Comparison of ENCODE assay signal across 26 cellular contexts in the genomic region with DNA sequence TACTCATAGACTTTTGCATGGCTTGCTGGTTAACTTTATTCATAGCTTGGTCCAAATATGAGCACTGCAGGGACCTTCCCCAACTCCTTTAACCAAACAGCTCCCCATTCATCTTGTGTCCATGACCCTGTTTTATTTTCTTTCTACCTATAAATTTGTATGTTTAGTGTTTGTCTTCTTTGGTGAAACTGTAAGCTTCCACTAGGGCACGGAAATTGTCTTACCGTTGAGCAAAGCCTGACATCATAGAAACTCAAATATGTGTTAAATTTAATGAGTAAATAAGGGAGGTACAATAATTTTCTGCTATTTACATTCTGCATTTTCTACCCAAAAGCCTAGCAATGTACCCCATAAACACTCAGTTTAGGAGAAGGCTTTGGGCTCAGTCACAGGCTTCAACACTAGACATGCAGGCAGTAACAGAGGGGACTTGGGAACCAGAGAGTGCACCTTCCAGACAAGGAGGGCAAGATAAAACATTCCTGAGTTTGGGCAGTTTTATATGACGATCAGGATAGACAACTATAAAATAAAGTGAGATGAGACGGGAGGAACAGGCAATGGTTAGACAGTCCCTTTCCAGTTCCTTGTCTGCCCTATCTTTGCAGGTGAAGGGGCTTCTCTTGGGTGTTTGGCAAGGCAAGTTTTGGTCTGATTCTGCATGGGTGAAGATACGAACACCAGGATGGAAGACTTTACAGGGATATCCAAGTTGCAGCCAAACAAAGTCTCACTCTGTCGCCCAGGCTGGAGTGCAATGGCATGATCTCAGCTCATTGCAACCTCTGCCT. TPM values are rescaled to one million over a fixed set of nuclear protein-coding genes. Genes with fewer than 3 reads are reported as not detected.
DNase-seq lines count a peak whose midpoint lies in the region; ATAC-seq and TF ChIP-seq lines count a peak whose summit lies in the region.
"Had no signal": no experiment of that assay in that cellular context is flagged by ENCODE, and none has a peak within 500 bp of the region (broad histone marks: within the 10 kb centered on the region; RNA-seq: fewer than 3 reads in every experiment).

No MANE protein-coding gene starts in this region.

- peaks cover 62% of the 10 kb centered on the region for H3K4me1 Mint-ChIP-seq in activated CD8-positive, alpha-beta T cell treated with anti-CD3 and anti-CD28 coated beads, Interleukin-2, amount 10 ng/mL, durations not matched to agents 7 days and 5 days (ENCODE audit: low read depth)
- peaks cover 45% of the 10 kb centered on the region for H3K4me1 Mint-ChIP-seq in activated CD8-positive, alpha-beta T cell treated with anti-CD3 and anti-CD28 coated beads for 36 hours (ENCODE audit: low read depth)
- peaks cover 11% of the 10 kb centered on the region for H3K4me1 Mint-ChIP-seq in endodermal cell

- no peaks in the 10 kb centered on the region for H3K36me3 ChIP-seq in OCI-LY1 (ENCODE audit: insufficient read depth, low read length)
- H3K36me3 ChIP-seq in endodermal cell (ENCODE audit: control insufficient read depth, insufficient read depth, low read length): no peaks in the 10 kb centered on the region
- H3K36me3 ChIP-seq: brain microvascular endothelial cell, esophagus squamous epithelium, gastroesophageal sphincter, lower lobe of right lung, spleen, tibial artery had no signal

- H3F3A ChIP-seq in OCI-LY1 (ENCODE audit: insufficient read depth, low read length): no peaks in the 10 kb centered on the region

- H3K9me2 ChIP-seq in OCI-LY1 (ENCODE audit: low read depth, low read length): no peaks in the 10 kb centered on the region

- peaks cover 1% of the 10 kb centered on the region for H3K36me3 Mint-ChIP-seq in activated CD8-positive, alpha-beta T cell treated with anti-CD3 and anti-CD28 coated beads, Interleukin-2, amount 10 ng/mL, durations not matched to agents 7 days and 5 days (ENCODE audit: low read depth)
- H3K36me3 Mint-ChIP-seq in activated CD8-positive, alpha-beta T cell treated with anti-CD3 and anti-CD28 coated beads for 36 hours (ENCODE audit: low read depth): no peaks in the 10 kb centered on the region
- H3K36me3 Mint-ChIP-seq in endodermal cell (ENCODE audit: low read depth): no peaks in the 10 kb centered on the region

- H4K20me1 ChIP-seq in OCI-LY1 (ENCODE audit: insufficient read depth, low read length): no peaks in the 10 kb centered on the region

- H3K27ac ChIP-seq in OCI-LY1 (ENCODE audit: low read depth, low read length, poor library complexity, severe bottlenecking): peak overlapping the region; percentile 51
- H3K27ac ChIP-seq in endodermal cell (ENCODE audit: low read depth, low read length): no peak overlapping the region
- H3K27ac ChIP-seq: brain microvascular endothelial cell, esophagus squamous epithelium, gastroesophageal sphincter, HL-60, lower lobe of right lung, RWPE1, tibial artery had no signal

- in situ Hi-C loops in KBM-7 (cut with MboI; ENCODE audit: low pct_unique_long_range_greater_than_20kb, low sequenced_read_pairs): no loop called here

- TF ChIP-seq CTCF in activated CD8-positive, alpha-beta T cell treated with anti-CD3 and anti-CD28 coated beads for 36 hours (IDR thresholded peaks at IDR 0.05): no peak
- TF ChIP-seq CTCF in OCI-LY1 (IDR thresholded peaks at IDR 0.05; ENCODE audit: low read length) (peak; percentile 6; the same call in 1 of the 2 replicates), endodermal cell (conservative IDR thresholded peaks at IDR 0.05) (no peak), subcutaneous adipose tissue (IDR thresholded peaks at IDR 0.05; ENCODE audit: low read depth) (peak; percentile 76)

- no peaks in the 10 kb centered on the region for H3K79me2 ChIP-seq in OCI-LY1 (ENCODE audit: insufficient read depth, low read length)

- H3K4me3 ChIP-seq in OCI-LY1 (ENCODE audit: low read depth, low read length, poor library complexity, severe bottlenecking) (no peak overlapping the region), endodermal cell (ENCODE audit: low read length) (no peak overlapping the region)
- H3K4me3 ChIP-seq: esophagus squamous epithelium, gastroesophageal sphincter, lower lobe of right lung, spleen, tibial artery had no signal

- H3K9me3 ChIP-seq in OCI-LY1 (ENCODE audit: low read length) (no peaks in the 10 kb centered on the region), endodermal cell (ENCODE audit: control insufficient read depth, low read length) (no peaks in the 10 kb centered on the region)
- H3K9me3 ChIP-seq: esophagus squamous epithelium, gastroesophageal sphincter, lower lobe of right lung, spleen, tibial artery had no signal

- no peaks in the 10 kb centered on the region for H3K9me3 Mint-ChIP-seq in activated CD8-positive, alpha-beta T cell treated with anti-CD3 and anti-CD28 coated beads, Interleukin-2, amount 10 ng/mL, durations not matched to agents 7 days and 5 days (ENCODE audit: insufficient read depth)
- H3K9me3 Mint-ChIP-seq in activated CD8-positive, alpha-beta T cell treated with anti-CD3 and anti-CD28 coated beads for 36 hours: no peaks in the 10 kb centered on the region
- H3K9me3 Mint-ChIP-seq in endodermal cell: no peaks in the 10 kb centered on the region
- H3K9me3 Mint-ChIP-seq: activated T-helper 2 cell treated with anti-CD3 and anti-CD28 coated beads, Interferon-gamma antibody, Interleukin-2, Interleukin-4, amounts not matched to agents 10 μg/mL and 5 μg/mL and 100 μg/mL, durations not matched to agents 14 hours and 24 hours and 36 hours had no signal

- H3K4me1 ChIP-seq in OCI-LY1 (ENCODE audit: insufficient read depth, low read length, severe bottlenecking): peaks cover 60% of the 10 kb centered on the region
- no peaks in the 10 kb centered on the region for H3K4me1 ChIP-seq in endodermal cell (ENCODE audit: control insufficient read depth, insufficient read depth, low read length)
- H3K4me1 ChIP-seq: tibial artery had no signal

- WGBS in endodermal cell (ENCODE audit: insufficient coverage in 1 of 2, insufficient read length in 1 of 2), 2 experiments: 90 to 98% methylated on average over 4 to 6 of the region's 6 CpGs

- no peak overlapping the region for H2AFZ ChIP-seq in OCI-LY1 (ENCODE audit: low read length)

- CTCF ChIA-PET in activated CD8-positive, alpha-beta T cell treated with anti-CD3 and anti-CD28 coated beads, Interleukin-2, amount 10 ng/mL, durations not matched to agents 7 days and 5 days (lab: Charles Lee): interaction anchor here (1.1 to 1.8 kb wide), 3 partner anchors 12 to 276 kb away, joined by 3 to 6 read pairs (median 4); no protein-coding TSS in a partner anchor
- CTCF ChIA-PET in activated CD8-positive, alpha-beta T cell treated with anti-CD3 and anti-CD28 coated beads for 36 hours (lab: Charles Lee): interaction anchor here (0.8 kb wide), 1 partner anchor 39 kb away, joined by 3 read pairs; no protein-coding TSS in a partner anchor

- POLR2A ChIA-PET in activated CD8-positive, alpha-beta T cell treated with anti-CD3 and anti-CD28 coated beads, Interleukin-2, amount 10 ng/mL, durations not matched to agents 7 days and 5 days (lab: Charles Lee): interaction anchor here (0.7 to 1.0 kb wide), 2 partner anchors 46 to 90 kb away, joined by 3 read pairs; partner anchors contain the start of gene ZNF217
- POLR2A ChIA-PET in activated CD8-positive, alpha-beta T cell treated with anti-CD3 and anti-CD28 coated beads for 36 hours (lab: Charles Lee): no interaction called here

- intact Hi-C loops in activated CD8-positive, alpha-beta T cell treated with anti-CD3 and anti-CD28 coated beads for 36 hours (cut with micrococcal nuclease): no loop called here

- ATAC-seq in activated CD8-positive, alpha-beta T cell treated with anti-CD3 and anti-CD28 coated beads, Interleukin-2, amount 10 ng/mL, durations not matched to agents 7 days and 5 days: no peak
- no peak for ATAC-seq in activated CD8-positive, alpha-beta T cell treated with anti-CD3 and anti-CD28 coated beads for 36 hours
- ATAC-seq in HG02759 (IDR thresholded peaks at IDR 0.05; ENCODE audit: unreplicated experiment) (no peak), GM21423 (IDR thresholded peaks at IDR 0.05; ENCODE audit: unreplicated experiment) (no peak)
- ATAC-seq: gastroesophageal sphincter; lower lobe of right lung; stimulated activated naive CD8-positive, alpha-beta T cell treated with anti-CD3 and anti-CD28 coated beads, Interleukin-15, Interleukin-2, amounts not matched to agents 100 U/mL and 50 U/mL, for 24 hours had no signal

- DNase-seq in activated CD8-positive, alpha-beta T cell treated with anti-CD3 and anti-CD28 coated beads, Interleukin-2, amount 10 ng/mL, durations not matched to agents 7 days and 5 days: no peak
- DNase-seq in activated CD8-positive, alpha-beta T cell treated with anti-CD3 and anti-CD28 coated beads for 36 hours: no peak
- DNase-seq in endodermal cell: peak; percentile 14
- DNase-seq in KBM-7: no peak
- DNase-seq: activated CD4-positive, CD25-positive, alpha-beta regulatory T cell treated with anti-CD3 and anti-CD28 coated beads, Interleukin-2, amount 50 U/mL, for 72 hours; brain microvascular endothelial cell; EL; esophagus squamous epithelium; lower lobe of right lung; MM.1S; NCI-H1436; NCI-H2107; NCI-H510A; retina; spleen; stimulated activated CD4-positive, alpha-beta T cell treated with anti-CD3 and anti-CD28 coated beads, Interleukin-4, amount 100 ng/mL, for 1 hour; stimulated activated naive CD8-positive, alpha-beta T cell treated with anti-CD3 and anti-CD28 coated beads, Interleukin-15, Interleukin-2, amounts not matched to agents 100 U/mL and 50 U/mL, for 24 hours; tibial artery had no signal

- H3K4me2 ChIP-seq in OCI-LY1 (ENCODE audit: low read length): no peak overlapping the region; the same call in 1 of the 2 replicates

- H3K4me3 Mint-ChIP-seq in activated CD8-positive, alpha-beta T cell treated with anti-CD3 and anti-CD28 coated beads, Interleukin-2, amount 10 ng/mL, durations not matched to agents 7 days and 5 days: no peak overlapping the region
- H3K4me3 Mint-ChIP-seq in activated CD8-positive, alpha-beta T cell treated with anti-CD3 and anti-CD28 coated beads for 36 hours: no peak overlapping the region
- no peak overlapping the region for H3K4me3 Mint-ChIP-seq in endodermal cell

- no peak overlapping the region for H3K9ac ChIP-seq in OCI-LY1 (ENCODE audit: low read length)
- no peak overlapping the region for H3K9ac ChIP-seq in endodermal cell (ENCODE audit: extremely low read depth, low read length, poor library complexity, severe bottlenecking)

- no peaks in the 10 kb centered on the region for H3K27me3 ChIP-seq in OCI-LY1 (ENCODE audit: insufficient read depth, low read length)
- no peaks in the 10 kb centered on the region for H3K27me3 ChIP-seq in endodermal cell (ENCODE audit: control insufficient read depth, insufficient read depth, low read length, poor library complexity, severe bottlenecking)
- H3K27me3 ChIP-seq: brain microvascular endothelial cell, esophagus squamous epithelium, gastroesophageal sphincter, spleen, tibial artery had no signal

- H3K27me3 Mint-ChIP-seq in activated CD8-positive, alpha-beta T cell treated with anti-CD3 and anti-CD28 coated beads, Interleukin-2, amount 10 ng/mL, durations not matched to agents 7 days and 5 days (ENCODE audit: low read depth): no peaks in the 10 kb centered on the region
- no peaks in the 10 kb centered on the region for H3K27me3 Mint-ChIP-seq in activated CD8-positive, alpha-beta T cell treated with anti-CD3 and anti-CD28 coated beads for 36 hours
- no peaks in the 10 kb centered on the region for H3K27me3 Mint-ChIP-seq in endodermal cell (ENCODE audit: insufficient read depth)

- peak overlapping the region; percentile 23 for H3K27ac Mint-ChIP-seq in activated CD8-positive, alpha-beta T cell treated with anti-CD3 and anti-CD28 coated beads, Interleukin-2, amount 10 ng/mL, durations not matched to agents 7 days and 5 days
- no peak overlapping the region for H3K27ac Mint-ChIP-seq in activated CD8-positive, alpha-beta T cell treated with anti-CD3 and anti-CD28 coated beads for 36 hours
- H3K27ac Mint-ChIP-seq in endodermal cell: no peak overlapping the region
- H3K27ac Mint-ChIP-seq: activated T-helper 2 cell treated with anti-CD3 and anti-CD28 coated beads, Interferon-gamma antibody, Interleukin-2, Interleukin-4, amounts not matched to agents 10 μg/mL and 5 μg/mL and 100 μg/mL, durations not matched to agents 14 hours and 24 hours and 36 hours had no signal

RNA-seq across cellular contexts. Expression of gene ZNF217, which starts 46.2 kb away (rescaled TPM):
- 100 to 1,000 TPM; 104 to 113 TPM for total RNA-seq in activated CD8-positive, alpha-beta T cell treated with anti-CD3 and anti-CD28 coated beads, Interleukin-2, amount 10 ng/mL, durations not matched to agents 7 days and 5 days
- total RNA-seq in activated CD8-positive, alpha-beta T cell treated with anti-CD3 and anti-CD28 coated beads for 36 hours: 10 to 100 TPM; 51.3 to 51.8 TPM
- total RNA-seq in endodermal cell (100 to 1,000 TPM; 100 to 123 TPM), subcutaneous adipose tissue (10 to 100 TPM; 29.6 to 62.3 (median 36.7) TPM)
- polyA plus RNA-seq in endodermal cell (2013, experiment 1 of 2): 45.7 TPM
- 46.1 TPM for polyA plus RNA-seq in endodermal cell (2013, experiment 2 of 2)

Comparison
In these comparisons a context has a peak if more than half of its experiments do, and no peak if none do; other contexts are left out.
1. CTCF ChIP-seq: peak in OCI-LY1 (single experiment) and subcutaneous adipose tissue (single experiment); none in activated CD8-positive, alpha-beta T cell treated with anti-CD3 and anti-CD28 coated beads for 36 hours (single experiment) and endodermal cell (single experiment).